ENCODE assay signal across 16 cellular contexts in genomic region chr22:43817402-43817801, GRCh38. TPM values are rescaled to one million over a fixed set of nuclear protein-coding genes. Genes with fewer than 3 reads are reported as not detected.
DNase-seq lines count a peak whose midpoint lies in the region; ATAC-seq and TF ChIP-seq lines count a peak whose summit lies in the region.
"Had no signal": no experiment of that assay in that cellular context is flagged by ENCODE, and none has a peak within 500 bp of the region (broad histone marks: within the 10 kb centered on the region; RNA-seq: fewer than 3 reads in every experiment).

No MANE protein-coding gene starts in this region.

- H3K27me3 Mint-ChIP-seq in natural killer cell treated with Interleukin-12 subunit alpha and Interleukin-12 subunit beta and Interleukin-15 and Interleukin-18, amount 100 ng/mL, for 72 hours, result peaks cover 4 to 10% of the 10 kb centered on the region in 2 donors
- peaks cover 11 to 12% of the 10 kb centered on the region in 2 donors for H3K27me3 Mint-ChIP-seq in natural killer cell (ENCODE audit: low read depth in 2 of 2)
- no peaks in the 10 kb centered on the region for H3K27me3 Mint-ChIP-seq in type B pancreatic cell

- H3K27ac Mint-ChIP-seq in natural killer cell treated with Interleukin-12 subunit alpha and Interleukin-12 subunit beta and Interleukin-15 and Interleukin-18, amount 100 ng/mL, for 72 hours, result no peak overlapping the region
- H3K27ac Mint-ChIP-seq in natural killer cell, result no peak overlapping the region
- no peak overlapping the region for H3K27ac Mint-ChIP-seq in type B pancreatic cell
- H3K27ac Mint-ChIP-seq: B cell; CD4-positive, alpha-beta T cell; CD8-positive, alpha-beta T cell had no signal

- peaks cover 14 to 21% of the 10 kb centered on the region in 2 donors for H3K4me1 Mint-ChIP-seq in natural killer cell treated with Interleukin-12 subunit alpha and Interleukin-12 subunit beta and Interleukin-15 and Interleukin-18, amount 100 ng/mL, for 72 hours (ENCODE audit: low read depth in 2 of 2)
- H3K4me1 Mint-ChIP-seq in natural killer cell (peaks cover 9 to 26% of the 10 kb centered on the region in 2 donors), type B pancreatic cell (ENCODE audit: unreplicated experiment) (peaks cover 21% of the 10 kb centered on the region)

- intact Hi-C loops in natural killer cell (cut with micrococcal nuclease), result no loop called here

- peak; percentile 6 for DNase-seq in natural killer cell treated with Interleukin-12 subunit alpha and Interleukin-12 subunit beta and Interleukin-15 and Interleukin-18, amount 100 ng/mL, for 72 hours (ENCODE audit: low spot score)
- no peak for DNase-seq in natural killer cell
- peak; percentile 10 for DNase-seq in islet precursor cell
- DNase-seq in type B pancreatic cell (ENCODE audit: extremely low spot score, unreplicated experiment), result peak; percentile 29
- no peak for DNase-seq in NCI-H510A treated with DMSO at 0.1 percent for 48 hours (lab: John Stamatoyannopoulos, UW)
- no peak for DNase-seq in RPMI8226
- DNase-seq: AML-193; Caco-2; Calu3; CD4-positive, alpha-beta T cell; CD8-positive, alpha-beta T cell; DMS79 treated with DMSO at 0.1 percent for 48 hours; GF-D8 had no signal

- TF ChIP-seq CTCF in natural killer cell (IDR thresholded peaks at IDR 0.05) (no peak), type B pancreatic cell (conservative IDR thresholded peaks at IDR 0.05) (no peak)

- H3K9me3 Mint-ChIP-seq in natural killer cell treated with Interleukin-12 subunit alpha and Interleukin-12 subunit beta and Interleukin-15 and Interleukin-18, amount 100 ng/mL, for 72 hours, result no peaks in the 10 kb centered on the region
- H3K9me3 Mint-ChIP-seq in natural killer cell (no peaks in the 10 kb centered on the region), type B pancreatic cell (no peaks in the 10 kb centered on the region)
- H3K9me3 Mint-ChIP-seq: CD4-positive, alpha-beta T cell; CD8-positive, alpha-beta T cell had no signal

- no peaks in the 10 kb centered on the region for H3K36me3 Mint-ChIP-seq in natural killer cell treated with Interleukin-12 subunit alpha and Interleukin-12 subunit beta and Interleukin-15 and Interleukin-18, amount 100 ng/mL, for 72 hours
- no peaks in the 10 kb centered on the region for H3K36me3 Mint-ChIP-seq in natural killer cell
- H3K36me3 Mint-ChIP-seq in type B pancreatic cell, result peaks cover 6% of the 10 kb centered on the region

- H3K4me3 Mint-ChIP-seq in natural killer cell treated with Interleukin-12 subunit alpha and Interleukin-12 subunit beta and Interleukin-15 and Interleukin-18, amount 100 ng/mL, for 72 hours, result no peak overlapping the region
- H3K4me3 Mint-ChIP-seq in natural killer cell (no peak overlapping the region), type B pancreatic cell (no peak overlapping the region)
- H3K4me3 Mint-ChIP-seq: B cell; CD4-positive, alpha-beta T cell; CD8-positive, alpha-beta T cell had no signal

- no peak for ATAC-seq in natural killer cell treated with Interleukin-12 subunit alpha and Interleukin-12 subunit beta and Interleukin-15 and Interleukin-18, amount 100 ng/mL, for 72 hours
- no peak for ATAC-seq in natural killer cell
- no peak for ATAC-seq in HG02938 (IDR thresholded peaks at IDR 0.05; ENCODE audit: unreplicated experiment)
- ATAC-seq: A549; CD8-positive, alpha-beta T cell had no signal

RNA-seq across cellular contexts. Expression of gene EFCAB6, which starts 5.3 kb away (rescaled TPM):
- total RNA-seq in natural killer cell treated with Interleukin-12 subunit alpha and Interleukin-12 subunit beta and Interleukin-15 and Interleukin-18, amount 100 ng/mL, for 72 hours, result 1 to 10 TPM in 1 of 2 donors, under 1 TPM in 1; 0.12 to 1.3 TPM
- total RNA-seq in natural killer cell, result under 1 TPM; 0.23 to 0.35 (median 0.26) TPM
- total RNA-seq in type B pancreatic cell (ENCODE audit: low replicate concordance), result 4.2 and 5.3 TPM in 2 replicates
- total RNA-seq: Caco-2 had no signal

RNA-seq across cellular contexts. Expression of gene SULT4A1, which starts 44.9 kb away (rescaled TPM):
- not detected for total RNA-seq in natural killer cell treated with Interleukin-12 subunit alpha and Interleukin-12 subunit beta and Interleukin-15 and Interleukin-18, amount 100 ng/mL, for 72 hours
- total RNA-seq in natural killer cell, result not detected
- 7.5 and 10.8 TPM in 2 replicates for total RNA-seq in type B pancreatic cell (ENCODE audit: low replicate concordance)
- total RNA-seq: B cell; Caco-2; CD4-positive, alpha-beta T cell; CD8-positive, alpha-beta T cell had no signal

Comparison
In these comparisons a context has a peak if more than half of its experiments do, and no peak if none do; other contexts are left out.
1. DNase-seq: peak in natural killer cell treated with Interleukin-12 subunit alpha and Interleukin-12 subunit beta and Interleukin-15 and Interleukin-18, amount 100 ng/mL, for 72 hours (single experiment), islet precursor cell (single experiment) and type B pancreatic cell (single experiment); none in natural killer cell (single experiment), NCI-H510A treated with DMSO at 0.1 percent for 48 hours (single experiment) and RPMI8226 (single experiment).